8 cellular contexts compared by ENCODE assay signal in genomic region chr3:44339990-44340389, GRCh38. TPM values are rescaled to one million over a fixed set of nuclear protein-coding genes. Genes with fewer than 3 reads are reported as not detected.
A peak's percentile ranks its signal among the peaks of the same experiment; 100 is the strongest.
DNase-seq lines count a peak whose midpoint lies in the region; ATAC-seq and TF ChIP-seq lines count a peak whose summit lies in the region.

No MANE protein-coding gene starts in this region.

- TF ChIP-seq CTCF in heart right ventricle (IDR thresholded peaks at IDR 0.05) (no peak), lung (IDR thresholded peaks at IDR 0.05; ENCODE audit: control extremely low read depth, extremely low read depth) (no peak), upper lobe of right lung (IDR thresholded peaks at IDR 0.05) (no peak)

- H3K36me3 ChIP-seq in heart right ventricle, result no peaks in the 10 kb centered on the region
- no peaks in the 10 kb centered on the region for H3K36me3 ChIP-seq in lung (ENCODE audit: control insufficient read depth in 2 of 2, insufficient read depth in 2 of 2, low read length in 2 of 2)
- no peaks in the 10 kb centered on the region for H3K36me3 ChIP-seq in upper lobe of right lung

- no peak for DNase-seq in heart right ventricle
- no peak for DNase-seq in left cardiac atrium
- peak; percentile 28 for DNase-seq in amniotic epithelial cell (ENCODE audit: low read depth)
- no peak for DNase-seq in lung (ENCODE audit: low spot score)
- DNase-seq in upper lobe of right lung, result no peak
- DNase-seq in HuH-7 (ENCODE audit: low spot score), result no peak

- WGBS in heart right ventricle, 2 donors, result 51 to 66% methylated on average over 3 of the region's 3 CpGs
- WGBS in lung, 2 donors, result 77 to 78% methylated on average over 3 of the region's 3 CpGs

- intact Hi-C loops in heart right ventricle (cut with DNase I) (loop anchor here in 5 of 10 donors (2.0 to 10.0 kb wide), 4 partner anchors 97 to 175 kb away; no protein-coding TSS in a partner anchor), left cardiac atrium (cut with DNase I) (loop anchor here in 1 of 2 donors (10.0 kb wide), 2 partner anchors 135 to 175 kb away; partner anchors contain the start of gene ZNF445), upper lobe of right lung (cut with DNase I) (no loop called here)

- ATAC-seq in heart right ventricle (no peak), left cardiac atrium (no peak), lung (ENCODE audit: insufficient read depth, low FRiP score) (no peak), upper lobe of right lung (no peak), HG02885 (IDR thresholded peaks at IDR 0.05; ENCODE audit: poor library complexity, unreplicated experiment) (no peak), GM18517 (IDR thresholded peaks at IDR 0.05; ENCODE audit: unreplicated experiment) (no peak)

- H3K4me3 ChIP-seq in heart right ventricle (peak overlapping the region in 7 of 10 donors; percentile 49 to 84 (median 71)), lung (no peak overlapping the region), upper lobe of right lung (peak overlapping the region; percentile 83)

- H3K27ac ChIP-seq in heart right ventricle (peak overlapping the region in 7 of 10 donors; percentile 95 to 98 (median 96)), lung (ENCODE audit: low read depth in 1 of 2, low read length in 1 of 2) (peak overlapping the region; percentile 6 to 55), upper lobe of right lung (peak overlapping the region; percentile 98)

- H3K4me1 ChIP-seq in heart right ventricle, result peaks cover 0 to 44% (median 34%) of the 10 kb centered on the region in 9 donors
- peaks cover 0 to 10% of the 10 kb centered on the region in 2 donors for H3K4me1 ChIP-seq in lung (ENCODE audit: control insufficient read depth in 2 of 2, insufficient read depth in 2 of 2, low read length in 2 of 2)
- peaks cover 41% of the 10 kb centered on the region for H3K4me1 ChIP-seq in upper lobe of right lung

- no peaks in the 10 kb centered on the region for H3K27me3 ChIP-seq in heart right ventricle
- no peaks in the 10 kb centered on the region for H3K27me3 ChIP-seq in lung (ENCODE audit: control insufficient read depth, insufficient read depth)
- H3K27me3 ChIP-seq in upper lobe of right lung, result no peaks in the 10 kb centered on the region

- H3K9me3 ChIP-seq in heart right ventricle (no peaks in the 10 kb centered on the region), lung (ENCODE audit: control insufficient read depth in 2 of 2, insufficient read depth in 1 of 2, low read length in 1 of 2) (no peaks in the 10 kb centered on the region), upper lobe of right lung (no peaks in the 10 kb centered on the region)

RNA-seq across cellular contexts. Expression of gene TCAIM, which starts 1.4 kb away (rescaled TPM):
- total RNA-seq in heart right ventricle, result 10 to 100 TPM; 22.8 to 43.9 (median 35.3) TPM
- polyA plus RNA-seq in heart right ventricle, result 10 to 100 TPM; 13.5 to 15.2 TPM
- total RNA-seq in left cardiac atrium, result 10 to 100 TPM; 22.9 to 26.7 TPM
- 10 to 100 TPM; 22.8 to 42.1 TPM for total RNA-seq in lung
- polyA plus RNA-seq in lung, result 10 to 100 TPM; 14.4 to 15.1 TPM
- 33.2 TPM for total RNA-seq in upper lobe of right lung

Comparison
In these comparisons a context has a peak if more than half of its experiments do, and no peak if none do; other contexts are left out.
1. H3K27ac ChIP-seq: peak in every context shown above with its lines; median percentile 98 in upper lobe of right lung; 96 in heart right ventricle; 30 in lung.